Comparison of ENCODE assay signal across 8 cellular contexts in the genomic region with DNA sequence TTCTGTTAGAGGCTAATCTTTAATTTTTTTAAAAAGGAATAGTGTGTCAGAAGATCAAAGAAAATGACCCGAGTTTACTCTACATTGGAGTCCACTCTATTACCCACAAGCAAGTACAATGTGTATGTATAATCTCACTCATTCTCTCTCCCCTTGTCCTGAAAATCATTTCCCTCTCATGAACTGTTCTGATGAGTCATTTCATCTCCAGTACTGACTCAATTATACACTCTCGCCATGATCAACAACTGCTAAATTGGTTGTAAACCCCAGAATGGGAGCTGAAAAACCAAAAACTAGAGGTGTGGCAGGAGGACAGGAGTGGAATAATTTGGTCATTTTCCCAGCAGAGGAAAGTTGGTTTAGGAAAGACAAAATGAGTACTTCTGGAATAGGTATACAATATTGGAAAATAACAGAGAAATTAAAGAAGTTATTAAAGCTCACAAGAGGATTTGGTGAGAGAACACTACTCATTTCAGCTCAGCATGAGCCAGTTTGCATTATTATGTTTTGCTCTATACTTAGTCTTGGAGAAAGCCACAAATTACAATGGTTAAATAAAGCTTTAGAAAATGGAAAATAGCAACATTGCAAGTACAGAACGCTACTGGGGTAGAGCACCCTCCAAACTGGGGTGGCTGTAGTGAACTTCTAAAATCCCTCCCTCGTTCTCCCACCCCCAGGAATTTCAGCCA.
DNase-seq lines count a peak whose midpoint lies in the region; ATAC-seq and TF ChIP-seq lines count a peak whose summit lies in the region.

No MANE protein-coding gene starts in this region.

- POLR2A ChIA-PET in HEK293T (lab: Yijun Ruan, JAX), result interaction anchor here (1.3 to 1.5 kb wide), 2 partner anchors 8 to 143 kb away, joined by 3 read pairs; no protein-coding TSS in a partner anchor

- no peak overlapping the region for H3K27ac ChIP-seq in lower lobe of right lung

- peak overlapping the region; percentile 37 for H3K4me2 ChIP-seq in skeletal muscle satellite cell (ENCODE audit: low read length)

- H3K9me3 ChIP-seq in skeletal muscle satellite cell (replicated peaks; ENCODE audit: low read length), result no peaks in the 10 kb centered on the region
- no peaks in the 10 kb centered on the region for H3K9me3 ChIP-seq in lower lobe of right lung

- ATAC-seq in HG02642 (IDR thresholded peaks at IDR 0.05; ENCODE audit: poor library complexity, unreplicated experiment) (peak; percentile 76), lower lobe of right lung (no peak)

- H3K4me1 ChIP-seq in skeletal muscle satellite cell (ENCODE audit: control insufficient read depth, insufficient read depth, low read length), result peaks cover 20% of the 10 kb centered on the region
- no peaks in the 10 kb centered on the region for H3K4me1 ChIP-seq in lower lobe of right lung

- H3K9ac ChIP-seq in skeletal muscle satellite cell (ENCODE audit: low read depth, low read length), result no peak overlapping the region

- CTCF ChIA-PET in HEK293T (lab: Yijun Ruan, JAX), result interaction anchor here (0.6 kb wide), 1 partner anchor 53 kb away, joined by 3 read pairs; no protein-coding TSS in a partner anchor

- no peak for TF ChIP-seq CTCF in lower lobe of right lung (IDR thresholded peaks at IDR 0.05)

- intact Hi-C loops in cardiac septum (cut with DNase I), result no loop called here
- intact Hi-C loops in lower lobe of right lung (cut with DNase I), result no loop called here

- no peaks in the 10 kb centered on the region for H3K27me3 ChIP-seq in skeletal muscle satellite cell (ENCODE audit: control insufficient read depth, insufficient read depth, low read length)
- no peaks in the 10 kb centered on the region for H3K27me3 ChIP-seq in lower lobe of right lung (ENCODE audit: low read depth)

- no peaks in the 10 kb centered on the region for H3K36me3 ChIP-seq in skeletal muscle satellite cell (ENCODE audit: insufficient read depth, low read length)
- no peaks in the 10 kb centered on the region for H3K36me3 ChIP-seq in lower lobe of right lung

- DNase-seq in NCI-H2107 treated with DMSO at 0.1 percent for 48 hours (lab: John Stamatoyannopoulos, UW; ENCODE audit: unreplicated experiment) (peak; percentile 51), NCI-H2107 (lab: John Stamatoyannopoulos, UW) (no peak), RKO (ENCODE audit: low spot score) (peak; percentile 31), HEK293T (ENCODE audit: extremely low spot score) (no peak), cardiac septum (ENCODE audit: low spot score) (no peak), lower lobe of right lung (no peak)

- H3K4me3 ChIP-seq in skeletal muscle satellite cell (ENCODE audit: low read length) (no peak overlapping the region), lower lobe of right lung (no peak overlapping the region)

TF ChIP-seq in HEK293T, 16 proteins besides CTCF, POLR2A, EP300 and RAD21:
- TF ChIP-seq TARDBP (IDR thresholded peaks at IDR 0.05) (no peak), FOXA1 (IDR thresholded peaks at IDR 0.05) (no peak), SUZ12 (IDR thresholded peaks at IDR 0.05) (no peak), HDGF (IDR thresholded peaks at IDR 0.05; ENCODE audit: borderline replicate concordance) (no peak), CTBP1 (IDR thresholded peaks at IDR 0.05; ENCODE audit: borderline replicate concordance) (no peak), SP1 (IDR thresholded peaks at IDR 0.05) (no peak), ZNF384 (IDR thresholded peaks at IDR 0.05) (no peak), PKNOX1 (IDR thresholded peaks at IDR 0.05) (no peak), FOXK2 (IDR thresholded peaks at IDR 0.05) (no peak), ARNT (IDR thresholded peaks at IDR 0.05) (no peak), FOXM1 (IDR thresholded peaks at IDR 0.05; ENCODE audit: borderline replicate concordance) (no peak), NFRKB (IDR thresholded peaks at IDR 0.05) (no peak), ELF4 (IDR thresholded peaks at IDR 0.05) (no peak), LEF1 (IDR thresholded peaks at IDR 0.05; ENCODE audit: borderline replicate concordance) (no peak), BHLHE40 (IDR thresholded peaks at IDR 0.05; ENCODE audit: borderline replicate concordance) (no peak)

Comparison
In these comparisons a context has a peak if more than half of its experiments do, and no peak if none do; other contexts are left out.
1. DNase-seq: peak in NCI-H2107 treated with DMSO at 0.1 percent for 48 hours (single experiment) and RKO (single experiment); none in NCI-H2107 (single experiment), HEK293T (single experiment), cardiac septum (single experiment) and lower lobe of right lung (single experiment).